Comparison of ENCODE assay signal across 2 cellular contexts in the genomic region with DNA sequence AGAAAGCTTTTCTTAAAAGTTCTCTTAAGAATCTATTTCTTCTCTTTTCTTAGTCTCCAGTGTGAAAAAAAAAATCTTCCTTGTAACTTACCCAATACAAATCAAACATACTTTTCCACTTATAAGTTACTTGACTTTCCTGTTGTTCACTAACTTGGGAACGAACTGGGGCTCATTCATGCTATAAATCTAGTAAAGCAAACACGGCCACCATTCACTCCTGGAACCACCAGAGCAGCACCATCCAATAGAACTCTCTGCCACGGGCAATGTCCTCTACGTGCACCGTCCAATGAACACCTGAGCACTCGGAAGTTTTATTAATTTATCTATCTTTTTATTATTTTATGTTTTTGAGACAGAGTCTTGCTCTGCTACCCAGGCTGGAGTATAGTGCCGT.
TF ChIP-seq lines count a peak whose summit lies in the region.

No MANE protein-coding gene starts in this region.

TF ChIP-seq in HCT116, 20 proteins besides CTCF, POLR2A, EP300 and RAD21 (continued from another document):
- TF ChIP-seq, protein P1, sequence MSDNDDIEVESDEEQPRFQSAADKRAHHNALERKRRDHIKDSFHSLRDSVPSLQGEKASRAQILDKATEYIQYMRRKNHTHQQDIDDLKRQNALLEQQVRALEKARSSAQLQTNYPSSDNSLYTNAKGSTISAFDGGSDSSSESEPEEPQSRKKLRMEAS (IDR thresholded peaks at IDR 0.05): no peak
- no peak for TF ChIP-seq POLR2AphosphoS5 (IDR thresholded peaks at IDR 0.05; ENCODE audit: low read depth, low read length)
- no peak for TF ChIP-seq SRF (IDR thresholded peaks at IDR 0.05; ENCODE audit: low read depth)
- no peak for TF ChIP-seq ZFX (IDR thresholded peaks at IDR 0.05)
- TF ChIP-seq EZH2phosphoT487 (IDR thresholded peaks at IDR 0.05; ENCODE audit: borderline replicate concordance): no peak
- no peak for TF ChIP-seq CBX3 (IDR thresholded peaks at IDR 0.05; ENCODE audit: low read depth)
- no peak for TF ChIP-seq CEBPB (IDR thresholded peaks at IDR 0.05; ENCODE audit: low read depth)
- TF ChIP-seq, protein P2, sequence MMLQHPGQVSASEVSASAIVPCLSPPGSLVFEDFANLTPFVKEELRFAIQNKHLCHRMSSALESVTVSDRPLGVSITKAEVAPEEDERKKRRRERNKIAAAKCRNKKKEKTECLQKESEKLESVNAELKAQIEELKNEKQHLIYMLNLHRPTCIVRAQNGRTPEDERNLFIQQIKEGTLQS (IDR thresholded peaks at IDR 0.05): no peak
- TF ChIP-seq, protein P3, sequence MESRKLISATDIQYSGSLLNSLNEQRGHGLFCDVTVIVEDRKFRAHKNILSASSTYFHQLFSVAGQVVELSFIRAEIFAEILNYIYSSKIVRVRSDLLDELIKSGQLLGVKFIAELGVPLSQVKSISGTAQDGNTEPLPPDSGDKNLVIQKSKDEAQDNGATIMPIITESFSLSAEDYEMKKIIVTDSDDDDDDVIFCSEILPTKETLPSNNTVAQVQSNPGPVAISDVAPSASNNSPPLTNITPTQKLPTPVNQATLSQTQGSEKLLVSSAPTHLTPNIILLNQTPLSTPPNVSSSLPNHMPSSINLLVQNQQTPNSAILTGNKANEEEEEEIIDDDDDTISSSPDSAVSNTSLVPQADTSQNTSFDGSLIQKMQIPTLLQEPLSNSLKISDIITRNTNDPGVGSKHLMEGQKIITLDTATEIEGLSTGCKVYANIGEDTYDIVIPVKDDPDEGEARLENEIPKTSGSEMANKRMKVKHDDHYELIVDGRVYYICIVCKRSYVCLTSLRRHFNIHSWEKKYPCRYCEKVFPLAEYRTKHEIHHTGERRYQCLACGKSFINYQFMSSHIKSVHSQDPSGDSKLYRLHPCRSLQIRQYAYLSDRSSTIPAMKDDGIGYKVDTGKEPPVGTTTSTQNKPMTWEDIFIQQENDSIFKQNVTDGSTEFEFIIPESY (IDR thresholded peaks at IDR 0.05; ENCODE audit: extremely low read depth, insufficient replicate concordance, low read length): no peak
- no peak for TF ChIP-seq YY1 (IDR thresholded peaks at IDR 0.05; ENCODE audit: extremely low read depth, insufficient replicate concordance, low read depth, low read length)
- TF ChIP-seq, protein P4, sequence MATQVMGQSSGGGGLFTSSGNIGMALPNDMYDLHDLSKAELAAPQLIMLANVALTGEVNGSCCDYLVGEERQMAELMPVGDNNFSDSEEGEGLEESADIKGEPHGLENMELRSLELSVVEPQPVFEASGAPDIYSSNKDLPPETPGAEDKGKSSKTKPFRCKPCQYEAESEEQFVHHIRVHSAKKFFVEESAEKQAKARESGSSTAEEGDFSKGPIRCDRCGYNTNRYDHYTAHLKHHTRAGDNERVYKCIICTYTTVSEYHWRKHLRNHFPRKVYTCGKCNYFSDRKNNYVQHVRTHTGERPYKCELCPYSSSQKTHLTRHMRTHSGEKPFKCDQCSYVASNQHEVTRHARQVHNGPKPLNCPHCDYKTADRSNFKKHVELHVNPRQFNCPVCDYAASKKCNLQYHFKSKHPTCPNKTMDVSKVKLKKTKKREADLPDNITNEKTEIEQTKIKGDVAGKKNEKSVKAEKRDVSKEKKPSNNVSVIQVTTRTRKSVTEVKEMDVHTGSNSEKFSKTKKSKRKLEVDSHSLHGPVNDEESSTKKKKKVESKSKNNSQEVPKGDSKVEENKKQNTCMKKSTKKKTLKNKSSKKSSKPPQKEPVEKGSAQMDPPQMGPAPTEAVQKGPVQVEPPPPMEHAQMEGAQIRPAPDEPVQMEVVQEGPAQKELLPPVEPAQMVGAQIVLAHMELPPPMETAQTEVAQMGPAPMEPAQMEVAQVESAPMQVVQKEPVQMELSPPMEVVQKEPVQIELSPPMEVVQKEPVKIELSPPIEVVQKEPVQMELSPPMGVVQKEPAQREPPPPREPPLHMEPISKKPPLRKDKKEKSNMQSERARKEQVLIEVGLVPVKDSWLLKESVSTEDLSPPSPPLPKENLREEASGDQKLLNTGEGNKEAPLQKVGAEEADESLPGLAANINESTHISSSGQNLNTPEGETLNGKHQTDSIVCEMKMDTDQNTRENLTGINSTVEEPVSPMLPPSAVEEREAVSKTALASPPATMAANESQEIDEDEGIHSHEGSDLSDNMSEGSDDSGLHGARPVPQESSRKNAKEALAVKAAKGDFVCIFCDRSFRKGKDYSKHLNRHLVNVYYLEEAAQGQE (IDR thresholded peaks at IDR 0.05; ENCODE audit: low read depth): no peak
- no peak for TF ChIP-seq EGR1 (IDR thresholded peaks at IDR 0.05; ENCODE audit: low read depth)
- no peak for TF ChIP-seq SIN3A (IDR thresholded peaks at IDR 0.05; ENCODE audit: low read depth)
- TF ChIP-seq ELF1 (IDR thresholded peaks at IDR 0.05; ENCODE audit: borderline replicate concordance, low read depth): no peak
TF ChIP-seq in HCT116: peak in this region for 0.

TF ChIP-seq in WTC11, 78 proteins besides CTCF, POLR2A, EP300 and RAD21 (continued from another document):
- no peak for TF ChIP-seq ZNF671 (CRISPR knock-in tag; IDR thresholded peaks at IDR 0.05)
- TF ChIP-seq PRRX2 (CRISPR knock-in tag; IDR thresholded peaks at IDR 0.05): no peak
- TF ChIP-seq ESRRA (CRISPR knock-in tag; IDR thresholded peaks at IDR 0.05; ENCODE audit: borderline replicate concordance): no peak
- TF ChIP-seq ZNF396 (CRISPR knock-in tag; IDR thresholded peaks at IDR 0.05; ENCODE audit: borderline replicate concordance): no peak
- TF ChIP-seq, protein P5, sequence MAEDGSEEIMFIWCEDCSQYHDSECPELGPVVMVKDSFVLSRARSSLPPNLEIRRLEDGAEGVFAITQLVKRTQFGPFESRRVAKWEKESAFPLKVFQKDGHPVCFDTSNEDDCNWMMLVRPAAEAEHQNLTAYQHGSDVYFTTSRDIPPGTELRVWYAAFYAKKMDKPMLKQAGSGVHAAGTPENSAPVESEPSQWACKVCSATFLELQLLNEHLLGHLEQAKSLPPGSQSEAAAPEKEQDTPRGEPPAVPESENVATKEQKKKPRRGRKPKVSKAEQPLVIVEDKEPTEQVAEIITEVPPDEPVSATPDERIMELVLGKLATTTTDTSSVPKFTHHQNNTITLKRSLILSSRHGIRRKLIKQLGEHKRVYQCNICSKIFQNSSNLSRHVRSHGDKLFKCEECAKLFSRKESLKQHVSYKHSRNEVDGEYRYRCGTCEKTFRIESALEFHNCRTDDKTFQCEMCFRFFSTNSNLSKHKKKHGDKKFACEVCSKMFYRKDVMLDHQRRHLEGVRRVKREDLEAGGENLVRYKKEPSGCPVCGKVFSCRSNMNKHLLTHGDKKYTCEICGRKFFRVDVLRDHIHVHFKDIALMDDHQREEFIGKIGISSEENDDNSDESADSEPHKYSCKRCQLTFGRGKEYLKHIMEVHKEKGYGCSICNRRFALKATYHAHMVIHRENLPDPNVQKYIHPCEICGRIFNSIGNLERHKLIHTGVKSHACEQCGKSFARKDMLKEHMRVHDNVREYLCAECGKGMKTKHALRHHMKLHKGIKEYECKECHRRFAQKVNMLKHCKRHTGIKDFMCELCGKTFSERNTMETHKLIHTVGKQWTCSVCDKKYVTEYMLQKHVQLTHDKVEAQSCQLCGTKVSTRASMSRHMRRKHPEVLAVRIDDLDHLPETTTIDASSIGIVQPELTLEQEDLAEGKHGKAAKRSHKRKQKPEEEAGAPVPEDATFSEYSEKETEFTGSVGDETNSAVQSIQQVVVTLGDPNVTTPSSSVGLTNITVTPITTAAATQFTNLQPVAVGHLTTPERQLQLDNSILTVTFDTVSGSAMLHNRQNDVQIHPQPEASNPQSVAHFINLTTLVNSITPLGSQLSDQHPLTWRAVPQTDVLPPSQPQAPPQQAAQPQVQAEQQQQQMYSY (CRISPR knock-in tag; IDR thresholded peaks at IDR 0.05): no peak
- TF ChIP-seq, protein P2 (CRISPR knock-in tag; conservative IDR thresholded peaks at IDR 0.05): no peak
- no peak for TF ChIP-seq FOXK1 (CRISPR knock-in tag; IDR thresholded peaks at IDR 0.05)
- TF ChIP-seq CREB1 (CRISPR knock-in tag; IDR thresholded peaks at IDR 0.05): no peak
